Comparison of ENCODE assay signal across 16 cellular contexts in genomic region chr14:80636071-80636470, GRCh38.
DNase-seq lines count a peak whose midpoint lies in the region; ATAC-seq and TF ChIP-seq lines count a peak whose summit lies in the region.
"Had no signal": no experiment of that assay in that cellular context is flagged by ENCODE, and none has a peak within 500 bp of the region (broad histone marks: within the 10 kb centered on the region; RNA-seq: fewer than 3 reads in every experiment).

No MANE protein-coding gene starts in this region.

- no peak overlapping the region for H3K4me3 ChIP-seq in AG04450 (ENCODE audit: low read depth, low read length)
- H3K4me3 ChIP-seq in GM23338: no peak overlapping the region
- H3K4me3 ChIP-seq in SU-DHL-6 (ENCODE audit: insufficient read depth, low read length, poor library complexity, severe bottlenecking): no peak overlapping the region
- H3K4me3 ChIP-seq: ascending aorta, SJCRH30 had no signal

- ATAC-seq in GM23338: peak; percentile 29; the same call in 2 of the 3 replicates
- ATAC-seq in foreskin keratinocyte: no peak
- ATAC-seq in HG03108 (IDR thresholded peaks at IDR 0.05; ENCODE audit: unreplicated experiment): no peak
- no peak for ATAC-seq in HG02763 (IDR thresholded peaks at IDR 0.05; ENCODE audit: unreplicated experiment)
- ATAC-seq in left cardiac atrium: no peak
- ATAC-seq: WTC11 had no signal

- no peaks in the 10 kb centered on the region for H3K9me3 Mint-ChIP-seq in GM23338
- H3K9me3 Mint-ChIP-seq: stimulated activated naive CD8-positive, alpha-beta T cell treated with anti-CD3 and anti-CD28 coated beads, Interleukin-15, Interleukin-2, amounts not matched to agents 100 ng/mL and 50 ng/mL, for 24 hours; WTC11 had no signal

- H3K4me3 Mint-ChIP-seq in GM23338: no peak overlapping the region
- H3K4me3 Mint-ChIP-seq: stimulated activated naive CD8-positive, alpha-beta T cell treated with anti-CD3 and anti-CD28 coated beads, Interleukin-15, Interleukin-2, amounts not matched to agents 100 ng/mL and 50 ng/mL, for 24 hours; WTC11 had no signal

- H3K27ac Mint-ChIP-seq in GM23338: no peak overlapping the region
- H3K27ac Mint-ChIP-seq: stimulated activated naive CD8-positive, alpha-beta T cell treated with anti-CD3 and anti-CD28 coated beads, Interleukin-15, Interleukin-2, amounts not matched to agents 100 ng/mL and 50 ng/mL, for 24 hours; WTC11 had no signal

- POLR2A ChIA-PET in AG04450 (lab: Yijun Ruan, JAX): no interaction called here

- no peaks in the 10 kb centered on the region for H3K79me2 ChIP-seq in GM23338 (replicated peaks; ENCODE audit: insufficient read depth)
- H3K79me2 ChIP-seq in SU-DHL-6 (ENCODE audit: insufficient read depth, low read length): no peaks in the 10 kb centered on the region

- 0 out of 2 replicates have a peak, but pooled peaks cover 3% of the 10 kb centered on the region for H3K4me1 ChIP-seq in GM23338 (ENCODE audit: insufficient read depth)
- H3K4me1 ChIP-seq in foreskin keratinocyte: peaks cover 35% of the 10 kb centered on the region
- H3K4me1 ChIP-seq: ascending aorta had no signal

- H3F3A ChIP-seq in GM23338 (replicated peaks; ENCODE audit: low read depth) (no peaks in the 10 kb centered on the region), SU-DHL-6 (ENCODE audit: insufficient read depth) (no peaks in the 10 kb centered on the region)

- no peak overlapping the region for H3K4me2 ChIP-seq in GM23338
- H3K4me2 ChIP-seq in SU-DHL-6 (ENCODE audit: low read depth, low read length, poor library complexity, severe bottlenecking): no peak overlapping the region

- CTCF ChIA-PET in AG04450 (lab: Charles Lee): interaction anchor here (0.5 to 1.1 kb wide), 4 partner anchors 10 to 55 kb away, joined by 3 to 4 read pairs (median 3); no protein-coding TSS in a partner anchor

- intact Hi-C loops in left cardiac atrium (cut with DNase I): no loop called here

- H4K20me1 ChIP-seq in GM23338 (replicated peaks; ENCODE audit: insufficient read depth) (no peaks in the 10 kb centered on the region), SU-DHL-6 (ENCODE audit: low read depth, low read length) (no peaks in the 10 kb centered on the region)

- no peaks in the 10 kb centered on the region for H3K27me3 Mint-ChIP-seq in GM23338 (ENCODE audit: insufficient read depth, low read depth, poor library complexity)
- H3K27me3 Mint-ChIP-seq: stimulated activated naive CD8-positive, alpha-beta T cell treated with anti-CD3 and anti-CD28 coated beads, Interleukin-15, Interleukin-2, amounts not matched to agents 100 ng/mL and 50 ng/mL, for 24 hours had no signal

- H3K9ac ChIP-seq in SU-DHL-6 (ENCODE audit: low read length): no peak overlapping the region

- H3K4me1 Mint-ChIP-seq in GM23338: peaks cover 6% of the 10 kb centered on the region

- DNase-seq in AG04450 (ENCODE audit: low read depth, low spot score) (no peak), GM23338 (ENCODE audit: low spot score) (peak; percentile 63), foreskin keratinocyte (peak in 1 of 2 donors; percentile 7), left cardiac atrium (no peak), medulla oblongata (ENCODE audit: extremely low spot score) (no peak)
- DNase-seq: activated T-cell treated with anti-CD3 and anti-CD28 coated beads, Interleukin-2, amount 50 U/mL, for 1 hour; C1 segment of cervical spinal cord; NCI-H146; NCI-H69; SJCRH30 had no signal

- TF ChIP-seq CTCF in AG04450 (IDR thresholded peaks at IDR 0.05; ENCODE audit: low read depth, low read length): peak; percentile 35
- peak in 1 of 2 experiments; percentile 82; a peak in 3 of 4 replicates for TF ChIP-seq CTCF in GM23338 (conservative IDR thresholded peaks at IDR 0.05; ENCODE audit: low read depth in 2 of 2)
- peak; percentile 28 for TF ChIP-seq CTCF in SU-DHL-6 (IDR thresholded peaks at IDR 0.05; ENCODE audit: insufficient read depth, low read length, poor library complexity, severe bottlenecking)
- TF ChIP-seq CTCF in foreskin keratinocyte (conservative IDR thresholded peaks at IDR 0.05): peak; percentile 43

- no peaks in the 10 kb centered on the region for H3K36me3 Mint-ChIP-seq in GM23338 (ENCODE audit: low read depth)
- H3K36me3 Mint-ChIP-seq: WTC11 had no signal

- H3K9me3 ChIP-seq in AG04450 (ENCODE audit: control insufficient read depth, insufficient read depth, low read length) (no peaks in the 10 kb centered on the region), SU-DHL-6 (ENCODE audit: insufficient read depth, low read length) (no peaks in the 10 kb centered on the region)
- H3K9me3 ChIP-seq: ascending aorta, SJCRH30 had no signal

- no peaks in the 10 kb centered on the region for H3K9me2 ChIP-seq in GM23338 (ENCODE audit: insufficient read depth)
- no peaks in the 10 kb centered on the region for H3K9me2 ChIP-seq in SU-DHL-6 (replicated peaks; ENCODE audit: insufficient read depth, low read length)

- H2AFZ ChIP-seq in GM23338 (no peak overlapping the region), SU-DHL-6 (ENCODE audit: low read depth, low read length, severe bottlenecking) (no peak overlapping the region)

- H3K27ac ChIP-seq in AG04450 (ENCODE audit: low read depth, low read length) (no peak overlapping the region), GM23338 (ENCODE audit: low read depth) (no peak overlapping the region), SU-DHL-6 (ENCODE audit: low read depth, low read length) (no peak overlapping the region), foreskin keratinocyte (no peak overlapping the region)
- H3K27ac ChIP-seq: ascending aorta, SJCRH30 had no signal

- H3K27me3 ChIP-seq in AG04450 (ENCODE audit: control insufficient read depth, insufficient read depth, low read length): no peaks in the 10 kb centered on the region
- H3K27me3 ChIP-seq in GM23338 (ENCODE audit: insufficient read depth): no peaks in the 10 kb centered on the region
- no peaks in the 10 kb centered on the region for H3K27me3 ChIP-seq in SU-DHL-6 (ENCODE audit: low read length)
- no peaks in the 10 kb centered on the region for H3K27me3 ChIP-seq in foreskin keratinocyte
- H3K27me3 ChIP-seq: ascending aorta, SJCRH30 had no signal

- H3K36me3 ChIP-seq in GM23338 (ENCODE audit: insufficient read depth) (no peaks in the 10 kb centered on the region), SU-DHL-6 (ENCODE audit: low read length) (no peaks in the 10 kb centered on the region)
- H3K36me3 ChIP-seq: ascending aorta, SJCRH30 had no signal

TF ChIP-seq in GM23338, 12 proteins besides CTCF, POLR2A, EP300 and RAD21 (continues in another document):
- no peak for TF ChIP-seq CREB1 (CRISPR knock-in tag; IDR thresholded peaks at IDR 0.05; ENCODE audit: low read depth)
- TF ChIP-seq ZNF462 (CRISPR knock-in tag; IDR thresholded peaks at IDR 0.05): no peak
- no peak for TF ChIP-seq ZNF114 (CRISPR knock-in tag; IDR thresholded peaks at IDR 0.05)
